ENCODE assay signal across 9 cellular contexts in the genomic region with DNA sequence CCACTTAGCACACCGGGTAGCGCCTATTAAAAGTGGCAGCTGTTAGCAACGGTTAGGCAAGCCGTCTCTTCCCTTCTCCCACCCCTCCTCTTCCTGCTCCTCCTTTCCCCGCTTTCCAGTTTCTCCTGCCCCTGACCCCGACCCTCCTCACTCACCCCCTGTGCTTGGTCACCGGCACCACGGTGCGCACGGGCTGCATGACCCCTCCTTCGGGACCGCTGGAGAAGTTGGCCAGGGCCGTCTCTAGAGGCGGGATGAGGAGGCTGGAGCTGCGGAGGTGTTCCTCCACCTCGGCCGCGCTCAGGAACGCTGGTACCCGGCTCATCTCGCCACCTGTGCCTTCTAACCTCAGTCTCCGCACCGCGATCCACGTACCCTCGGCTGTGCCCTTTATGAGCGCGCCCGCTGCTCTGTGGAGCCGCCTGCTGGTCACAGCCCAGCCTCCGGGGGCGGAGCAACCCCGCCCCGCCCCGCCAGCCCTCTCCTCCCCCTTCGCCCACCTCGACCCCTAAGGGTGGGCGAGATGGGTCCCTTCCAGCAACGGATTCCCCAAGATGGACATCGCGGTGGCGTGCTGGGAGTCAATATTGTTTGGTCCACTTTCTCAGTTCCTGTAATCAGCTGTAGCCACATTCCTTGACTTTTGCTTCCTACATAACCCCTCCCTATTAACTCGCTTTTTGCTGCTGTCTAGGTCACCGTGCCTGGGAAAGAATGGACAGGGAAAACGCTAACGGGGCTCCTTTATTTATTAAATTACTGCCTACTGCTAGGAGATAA. TPM values are rescaled to one million over a fixed set of nuclear protein-coding genes. Genes with fewer than 3 reads are reported as not detected.
DNase-seq lines count a peak whose midpoint lies in the region; FAIRE-seq and TF ChIP-seq lines count a peak whose summit lies in the region.
"Had no signal": no experiment of that assay in that cellular context is flagged by ENCODE, and none has a peak within 500 bp of the region (broad histone marks: within the 10 kb centered on the region; RNA-seq: fewer than 3 reads in every experiment).

A gene (minus strand): TSS at position 364 of the 780 bp plus-strand sequence. CDS start 39 bp downstream, at position 325.

- peak; percentile 78 for TF ChIP-seq CTCF in fibroblast of villous mesenchyme (IDR thresholded peaks at IDR 0.05; ENCODE audit: insufficient read depth, low read depth, low read length)
- TF ChIP-seq CTCF in vagina (IDR thresholded peaks at IDR 0.05): peak; percentile 19 to 87 (median 45)

- H3K4me3 ChIP-seq in fibroblast of villous mesenchyme (ENCODE audit: low read depth, low read length): peak within 1 kb of the TSS; percentile 43
- peak within 1 kb of the TSS; percentile 4 for H3K4me3 ChIP-seq in neuron (ENCODE audit: low read length)
- H3K4me3 ChIP-seq in vagina: peak within 1 kb of the TSS; percentile 40 to 44

- H3K4me1 ChIP-seq in neuron (ENCODE audit: insufficient read depth, low read length) (peaks cover 2% of the 10 kb centered on the region), vagina (peaks cover 12% of the 10 kb centered on the region)

- H3K27ac ChIP-seq in vagina: peak within 1 kb of the TSS; percentile 43

- intact Hi-C loops in vagina (cut with DNase I): no loop called here

- DNase-seq in D341Med (ENCODE audit: low spot score) (peak; percentile 84), H54 (ENCODE audit: insufficient read length, low spot score) (peak; percentile 56), NCI-H2196 (lab: John Stamatoyannopoulos, UW; ENCODE audit: unreplicated experiment) (peak; percentile 75), activated T-cell treated with anti-CD3 and anti-CD28 coated beads for 4 hours (peak; percentile 14), fibroblast of villous mesenchyme (ENCODE audit: low read depth) (no peak), vagina (ENCODE audit: extremely low spot score in 2 of 2) (no peak), NCI-H226 (no peak)

- H3K9me3 ChIP-seq in neuron (ENCODE audit: low read length) (peaks cover 2% of the 10 kb centered on the region), vagina (no peaks in the 10 kb centered on the region)

- H3K27me3 ChIP-seq in neuron (ENCODE audit: insufficient read depth, low read length) (peaks cover 51% of the 10 kb centered on the region), vagina (no peaks in the 10 kb centered on the region)

- H2AFZ ChIP-seq in neuron (ENCODE audit: low read depth, low read length): no peak within 1 kb of the TSS

- H3K36me3 ChIP-seq in neuron (ENCODE audit: insufficient read depth, low read length) (no peaks in the 10 kb centered on the region), vagina (no peaks in the 10 kb centered on the region)

- TF ChIP-seq POLR2A in H54 (IDR thresholded peaks at IDR 0.05; ENCODE audit: low read depth, low read length): no peak
- no peak for TF ChIP-seq POLR2A in vagina (IDR thresholded peaks at IDR 0.05)

- FAIRE-seq in H54 (lab: Jason Lieb, UNC): no peak

RNA-seq across cellular contexts. Expression of the gene that starts here (rescaled TPM):
- total RNA-seq in fibroblast of villous mesenchyme: 0.32 TPM in 1 of 2 replicates, not detected in the other
- 3.9 TPM for total RNA-seq in vagina
- total RNA-seq: T-helper 1 cell treated with Interleukin-12 subunit alpha and Interleukin-12 subunit beta and Interleukin-4 antibody, amounts not matched to agents 30 ng/mL and 1 ng/mL, for 36 hours had no signal

Comparison
In these comparisons a context has a peak if more than half of its experiments do, and no peak if none do; other contexts are left out.
1. DNase-seq: peak in D341Med (single experiment), H54 (single experiment), NCI-H2196 (single experiment) and activated T-cell treated with anti-CD3 and anti-CD28 coated beads for 4 hours (single experiment); none in fibroblast of villous mesenchyme (single experiment), vagina (0 of 2) and NCI-H226 (single experiment).
2. Peak in every context shown above with its lines, with median percentiles within 50 percentile points of each other: H3K4me3 ChIP-seq.